In genomic region chr14:61557854-61558253, GRCh38 we compare ENCODE assay signal across 11 cellular contexts.
A peak's percentile ranks its signal among the peaks of the same experiment; 100 is the strongest.
DNase-seq lines count a peak whose midpoint lies in the region; ATAC-seq, FAIRE-seq and TF ChIP-seq lines count a peak whose summit lies in the region.
"Had no signal": no experiment of that assay in that cellular context is flagged by ENCODE, and none has a peak within 500 bp of the region (broad histone marks: within the 10 kb centered on the region; RNA-seq: fewer than 3 reads in every experiment).

No MANE protein-coding gene starts in this region.

- no peak overlapping the region for H2AFZ ChIP-seq in astrocyte (ENCODE audit: low read depth, low read length)

- H3K27me3 Mint-ChIP-seq in astrocyte (ENCODE audit: low read depth, unreplicated experiment), result no peaks in the 10 kb centered on the region
- H3K27me3 Mint-ChIP-seq in naive thymus-derived CD8-positive, alpha-beta T cell, result no peaks in the 10 kb centered on the region

- TF ChIP-seq RAD21 in A549 (conservative IDR thresholded peaks at IDR 0.05 in 1 of 2, IDR thresholded peaks at IDR 0.05 in 1 of 2), result no peak

- H3K36me3 ChIP-seq in BLaER1 treated with 17β-estradiol and CSF1 and Interleukin-3, amounts not matched to agents 10 nM and 100 nM, result no peaks in the 10 kb centered on the region
- no peaks in the 10 kb centered on the region for H3K36me3 ChIP-seq in astrocyte (ENCODE audit: insufficient read depth, low read length)

- H3K9ac ChIP-seq in BLaER1 treated with 17β-estradiol and CSF1 and Interleukin-3, amounts not matched to agents 10 nM and 100 nM, result peak overlapping the region in 3 of 11 experiments; percentile 32 to 41 (median 36); a peak in 3 of 22 replicates
- no peak overlapping the region for H3K9ac ChIP-seq in astrocyte (ENCODE audit: low read length)

- H3K27me3 ChIP-seq in BLaER1 treated with 17β-estradiol and CSF1 and Interleukin-3, amounts not matched to agents 10 nM and 100 nM, result no peaks in the 10 kb centered on the region
- no peaks in the 10 kb centered on the region for H3K27me3 ChIP-seq in astrocyte (ENCODE audit: insufficient read depth, low read length)

- ATAC-seq in A549, result no peak
- ATAC-seq in naive thymus-derived CD8-positive, alpha-beta T cell, result no peak
- no peak for ATAC-seq in GM19467 (IDR thresholded peaks at IDR 0.05; ENCODE audit: unreplicated experiment)
- ATAC-seq: Panc1 had no signal

- POLR2A ChIA-PET in A549 (lab: Yijun Ruan, JAX), result interaction anchor here (1.1 kb wide), 1 partner anchor 138 kb away, joined by 3 read pairs; no protein-coding TSS in a partner anchor
- POLR2A ChIA-PET in naive thymus-derived CD8-positive, alpha-beta T cell (lab: Charles Lee), result interaction anchor here (0.8 kb wide), 1 partner anchor 47 kb away, joined by 3 read pairs; no protein-coding TSS in a partner anchor

- TF ChIP-seq CTCF in A549 (IDR thresholded peaks at IDR 0.05) (no peak), astrocyte (IDR thresholded peaks at IDR 0.05; ENCODE audit: insufficient read depth, low read depth, low read length) (no peak)

- DNase-seq in A549 (ENCODE audit: low read depth in 1 of 2, low spot score in 1 of 2), result no peak
- no peak for DNase-seq in astrocyte (ENCODE audit: low read depth)
- no peak for DNase-seq in naive thymus-derived CD8-positive, alpha-beta T cell
- DNase-seq in stimulated activated CD4-positive, alpha-beta T cell treated with anti-CD3 and anti-CD28 coated beads, Interleukin-4, amount 100 ng/mL, for 4 hours, result no peak
- DNase-seq in NCI-H524 (lab: John Stamatoyannopoulos, UW), result no peak
- DNase-seq: KG1, NCI-H226 had no signal

- CTCF ChIA-PET in A549 (lab: Yijun Ruan, JAX), result interaction anchor here (1.2 to 1.7 kb wide), 4 partner anchors 11 to 280 kb away, joined by 3 to 4 read pairs (median 3); no protein-coding TSS in a partner anchor

- H3K9me3 Mint-ChIP-seq in astrocyte (ENCODE audit: unreplicated experiment), result no peaks in the 10 kb centered on the region
- no peaks in the 10 kb centered on the region for H3K9me3 Mint-ChIP-seq in naive thymus-derived CD8-positive, alpha-beta T cell

- WGBS in A549 (ENCODE audit: missing lambda C conversion rate), result 92% methylated on average over 5 of the region's 5 CpGs

- peaks cover 55% of the 10 kb centered on the region for H3K4me1 Mint-ChIP-seq in astrocyte (ENCODE audit: low read depth, unreplicated experiment)
- peaks cover 11 to 44% (median 27%) of the 10 kb centered on the region in 4 donors for H3K4me1 Mint-ChIP-seq in naive thymus-derived CD8-positive, alpha-beta T cell

- no peak overlapping the region for H3K4me3 Mint-ChIP-seq in astrocyte (ENCODE audit: unreplicated experiment)
- H3K4me3 Mint-ChIP-seq in naive thymus-derived CD8-positive, alpha-beta T cell, result no peak overlapping the region
- H3K4me3 Mint-ChIP-seq: CD14-positive monocyte had no signal

- H3K27ac Mint-ChIP-seq in astrocyte (ENCODE audit: unreplicated experiment), result no peak overlapping the region
- H3K27ac Mint-ChIP-seq in naive thymus-derived CD8-positive, alpha-beta T cell, result peak overlapping the region in 6 of 10 donors; percentile 21 to 83 (median 36)

- H3K9me3 ChIP-seq in A549, result no peaks in the 10 kb centered on the region
- no peaks in the 10 kb centered on the region for H3K9me3 ChIP-seq in BLaER1 treated with 17β-estradiol and CSF1 and Interleukin-3, amounts not matched to agents 10 nM and 100 nM (replicated peaks in 1 of 11)
- H3K9me3 ChIP-seq in astrocyte (ENCODE audit: insufficient read depth, low read depth, low read length), result no peaks in the 10 kb centered on the region

- H3K27ac ChIP-seq in A549 (peak overlapping the region; percentile 96 to 99), astrocyte (ENCODE audit: low read depth, low read length) (no peak overlapping the region)
- peak overlapping the region in 10 of 11 experiments; percentile 5 to 98 (median 69); a peak in 18 of 22 replicates for H3K27ac ChIP-seq in BLaER1 treated with 17β-estradiol and CSF1 and Interleukin-3, amounts not matched to agents 10 nM and 100 nM

- TF ChIP-seq POLR2A in A549 (IDR thresholded peaks at IDR 0.05; ENCODE audit: low read length), result no peak

- FAIRE-seq in A549 (lab: Jason Lieb, UNC), result no peak
- no peak for FAIRE-seq in astrocyte (lab: Jason Lieb, UNC)

- H3K4me1 ChIP-seq in A549 (peaks cover 90% of the 10 kb centered on the region), astrocyte (ENCODE audit: insufficient read depth, low read length) (peaks cover 58% of the 10 kb centered on the region)
- H3K4me1 ChIP-seq in BLaER1 treated with 17β-estradiol and CSF1 and Interleukin-3, amounts not matched to agents 10 nM and 100 nM, result peaks cover 98 to 100% (median 99%) of the 10 kb centered on the region in 10 experiments

- H3K4me3 ChIP-seq in A549 (no peak overlapping the region), astrocyte (ENCODE audit: insufficient read depth, low read depth, low read length) (no peak overlapping the region)
- H3K4me3 ChIP-seq in BLaER1 treated with 17β-estradiol and CSF1 and Interleukin-3, amounts not matched to agents 10 nM and 100 nM, result no peak overlapping the region

- H4K20me1 ChIP-seq in BLaER1 treated with 17β-estradiol and CSF1 and Interleukin-3, amounts not matched to agents 10 nM and 100 nM, result no peaks in the 10 kb centered on the region
- no peaks in the 10 kb centered on the region for H4K20me1 ChIP-seq in astrocyte (ENCODE audit: insufficient read depth, low read length)

- H3K4me2 ChIP-seq in A549, result no peak overlapping the region
- peak overlapping the region; percentile 55 to 96 (median 88) for H3K4me2 ChIP-seq in BLaER1 treated with 17β-estradiol and CSF1 and Interleukin-3, amounts not matched to agents 10 nM and 100 nM
- H3K4me2 ChIP-seq in astrocyte (ENCODE audit: low read length), result peak overlapping the region; percentile 1

- no peaks in the 10 kb centered on the region for H3K79me2 ChIP-seq in astrocyte (ENCODE audit: insufficient read depth, low read length)

- H3K36me3 Mint-ChIP-seq in astrocyte (ENCODE audit: low read depth, unreplicated experiment), result peaks cover 5% of the 10 kb centered on the region
- peaks cover 0 to 3% (median 0%) of the 10 kb centered on the region in 3 donors for H3K36me3 Mint-ChIP-seq in naive thymus-derived CD8-positive, alpha-beta T cell

- no peak for TF ChIP-seq EP300 in A549 (IDR thresholded peaks at IDR 0.05)

TF ChIP-seq in A549, 52 proteins besides CTCF, POLR2A, EP300 and RAD21:
- TF ChIP-seq ZSCAN20 (CRISPR knock-in tag; IDR thresholded peaks at IDR 0.05) (no peak), CBX8 (IDR thresholded peaks at IDR 0.05) (no peak), JUNB (IDR thresholded peaks at IDR 0.05) (no peak), RFX5 (IDR thresholded peaks at IDR 0.05) (no peak), BHLHE40 (IDR thresholded peaks at IDR 0.05; ENCODE audit: low read depth, low read length) (no peak), CHD4 (IDR thresholded peaks at IDR 0.05; ENCODE audit: borderline replicate concordance) (no peak), POLR2AphosphoS2 (conservative IDR thresholded peaks at IDR 0.05; ENCODE audit: low read length) (no peak), SMC3 (IDR thresholded peaks at IDR 0.05) (no peak), CBX2 (IDR thresholded peaks at IDR 0.05; ENCODE audit: borderline replicate concordance, low read depth) (no peak), ESRRA (IDR thresholded peaks at IDR 0.05; ENCODE audit: borderline replicate concordance, low read length) (no peak), FOSB (CRISPR knock-in tag; IDR thresholded peaks at IDR 0.05) (no peak), MAX (IDR thresholded peaks at IDR 0.05) (no peak), CHD2 (IDR thresholded peaks at IDR 0.05; ENCODE audit: low read length, partially characterized antibody) (no peak), ZFP36 (IDR thresholded peaks at IDR 0.05; ENCODE audit: borderline replicate concordance, partially characterized antibody) (no peak), KDM1A (IDR thresholded peaks at IDR 0.05; ENCODE audit: low read depth) (no peak), PHF8 (IDR thresholded peaks at IDR 0.05; ENCODE audit: borderline replicate concordance, low read depth) (no peak), EHMT2 (IDR thresholded peaks at IDR 0.05; ENCODE audit: low read depth) (no peak), ATOH8 (CRISPR knock-in tag; IDR thresholded peaks at IDR 0.05; ENCODE audit: low read depth) (no peak)
- TF ChIP-seq, protein P1, sequence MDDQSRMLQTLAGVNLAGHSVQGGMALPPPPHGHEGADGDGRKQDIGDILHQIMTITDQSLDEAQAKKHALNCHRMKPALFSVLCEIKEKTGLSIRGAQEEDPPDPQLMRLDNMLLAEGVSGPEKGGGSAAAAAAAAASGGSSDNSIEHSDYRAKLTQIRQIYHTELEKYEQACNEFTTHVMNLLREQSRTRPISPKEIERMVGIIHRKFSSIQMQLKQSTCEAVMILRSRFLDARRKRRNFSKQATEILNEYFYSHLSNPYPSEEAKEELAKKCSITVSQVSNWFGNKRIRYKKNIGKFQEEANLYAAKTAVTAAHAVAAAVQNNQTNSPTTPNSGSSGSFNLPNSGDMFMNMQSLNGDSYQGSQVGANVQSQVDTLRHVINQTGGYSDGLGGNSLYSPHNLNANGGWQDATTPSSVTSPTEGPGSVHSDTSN (IDR thresholded peaks at IDR 0.05), result no peak
